Comparison of ENCODE assay signal across 8 cellular contexts in genomic region chr1:89670168-89670567, GRCh38. TPM values are rescaled to one million over a fixed set of nuclear protein-coding genes. Genes with fewer than 3 reads are reported as not detected.
A peak's percentile ranks its signal among the peaks of the same experiment; 100 is the strongest.
DNase-seq lines count a peak whose midpoint lies in the region; ATAC-seq, FAIRE-seq and TF ChIP-seq lines count a peak whose summit lies in the region.

No MANE protein-coding gene starts in this region.

- no peak for TF ChIP-seq POLR2A in GM12891 (IDR thresholded peaks at IDR 0.05; ENCODE audit: low read depth, low read length)

- peak; percentile 99 for ATAC-seq in GM21447 (IDR thresholded peaks at IDR 0.05; ENCODE audit: unreplicated experiment)

- intact Hi-C loops in posterior vena cava (cut with DNase I), result no loop called here

- H3K36me3 ChIP-seq in fibroblast of lung (ENCODE audit: control insufficient read depth, insufficient read depth, low read length), result no peaks in the 10 kb centered on the region
- H3K36me3 ChIP-seq in MG63, result no peaks in the 10 kb centered on the region

- DNase-seq in GM12891 (ENCODE audit: insufficient read length, low spot score) (peak; percentile 25), HL-60 (ENCODE audit: low read depth in 1 of 2, low spot score in 1 of 2) (peak in 1 of 2 experiments; percentile 63), fibroblast of lung (ENCODE audit: low read depth in 2 of 2) (peak; percentile 15 to 29), DMS 273 treated with DMSO at 0.1 percent for 48 hours (lab: John Stamatoyannopoulos, UW) (no peak), globus pallidus (ENCODE audit: low spot score) (no peak), MG63 (no peak), posterior vena cava (ENCODE audit: low spot score) (no peak)

- peak; percentile 96 for FAIRE-seq in GM12891 (lab: Jason Lieb, UNC)

- H3K9me3 ChIP-seq in fibroblast of lung (ENCODE audit: control insufficient read depth, insufficient read depth, low read depth, low read length) (no peaks in the 10 kb centered on the region), MG63 (no peaks in the 10 kb centered on the region)

- H3K4me2 ChIP-seq in fibroblast of lung (ENCODE audit: extremely low read depth, insufficient read depth, low read length), result no peak overlapping the region

- H3K4me1 ChIP-seq in fibroblast of lung (ENCODE audit: control insufficient read depth, extremely low read depth, insufficient read depth, low read length), result peaks cover 2% of the 10 kb centered on the region

- no peak overlapping the region for H3K9ac ChIP-seq in fibroblast of lung (ENCODE audit: insufficient read depth, low read length)

- no peak overlapping the region for H2AFZ ChIP-seq in fibroblast of lung (ENCODE audit: low read length)

- H4K20me1 ChIP-seq in fibroblast of lung (ENCODE audit: control insufficient read depth, extremely low read depth, insufficient read depth, low read length), result no peaks in the 10 kb centered on the region

- TF ChIP-seq CTCF in HL-60 (IDR thresholded peaks at IDR 0.05; ENCODE audit: insufficient read depth, low read length) (no peak), fibroblast of lung (conservative IDR thresholded peaks at IDR 0.05 in 1 of 2, IDR thresholded peaks at IDR 0.05 in 1 of 2; ENCODE audit: low read depth in 1 of 2, low read length in 2 of 2) (no peak)

- H3K27ac ChIP-seq in HL-60 (replicated peaks) (0 out of 2 replicates have a peak overlapping the region, but pooled peaks have one; percentile 11), fibroblast of lung (ENCODE audit: insufficient read depth, low read length) (no peak overlapping the region)

- no peak overlapping the region for H3K4me3 ChIP-seq in HL-60 (replicated peaks; ENCODE audit: insufficient read depth, low read length)
- no peak overlapping the region for H3K4me3 ChIP-seq in fibroblast of lung (replicated peaks in 1 of 4; ENCODE audit: control extremely low read depth in 1 of 4, insufficient read depth in 1 of 4, low read depth in 3 of 4, low read length in 4 of 4)
- H3K4me3 ChIP-seq in MG63, result no peak overlapping the region

- H3K79me2 ChIP-seq in fibroblast of lung (ENCODE audit: control insufficient read depth, insufficient read depth, low read length), result peaks cover 43% of the 10 kb centered on the region

- H3K27me3 ChIP-seq in HL-60 (ENCODE audit: insufficient read depth, poor library complexity, severe bottlenecking) (no peaks in the 10 kb centered on the region), fibroblast of lung (ENCODE audit: control insufficient read depth, insufficient read depth, low read length) (no peaks in the 10 kb centered on the region), MG63 (no peaks in the 10 kb centered on the region)

TF ChIP-seq in GM12891, 5 proteins besides CTCF, POLR2A, EP300 and RAD21:
- TF ChIP-seq SPI1 (IDR thresholded peaks at IDR 0.05; ENCODE audit: low read depth, low read length) (peak; percentile 98), TAF1 (IDR thresholded peaks at IDR 0.05; ENCODE audit: low read depth, low read length) (no peak)

RNA-seq across cellular contexts. Expression of gene LRRC8C, which starts 37.2 kb away (rescaled TPM):
- 0.72 TPM for polyA plus RNA-seq in GM12891 (2012; ENCODE audit: low read depth, missing spikeins)
- total RNA-seq in fibroblast of lung (4.1 and 5.4 TPM in 2 replicates), posterior vena cava (10 to 100 TPM; 10.5 to 11.9 TPM)
- polyA plus RNA-seq in fibroblast of lung, result 13.2 and 19.3 TPM in 2 replicates
- 6.9 and 9.8 TPM in 2 replicates for polyA plus RNA-seq in fibroblast of lung (2012)
- polyA minus RNA-seq in fibroblast of lung (ENCODE audit: low replicate concordance), result 3.4 and 5.3 TPM in 2 replicates
- 0.05 and 0.43 TPM in 2 replicates for total RNA-seq in MG63 (2014; rRNA removed; shearing (Covaris generic); ENCODE audit: low replicate concordance)

Comparison
In these comparisons a context has a peak if more than half of its experiments do, and no peak if none do; other contexts are left out.
1. DNase-seq: peak in GM12891 (single experiment) and fibroblast of lung (2 of 2); none in DMS 273 treated with DMSO at 0.1 percent for 48 hours (single experiment), globus pallidus (single experiment), MG63 (single experiment) and posterior vena cava (single experiment).